Comparison of ENCODE assay signal across 8 cellular contexts in genomic region chr10:104109908-104110662, GRCh38. TPM values are rescaled to one million over a fixed set of nuclear protein-coding genes. Genes with fewer than 3 reads are reported as not detected.
DNase-seq lines count a peak whose midpoint lies in the region; ATAC-seq and TF ChIP-seq lines count a peak whose summit lies in the region.
"Had no signal": no experiment of that assay in that cellular context is flagged by ENCODE, and none has a peak within 500 bp of the region (broad histone marks: within the 10 kb centered on the region; RNA-seq: fewer than 3 reads in every experiment).

No MANE protein-coding gene starts in this region.

- H3K9me3 Mint-ChIP-seq in immature natural killer cell = no peaks in the 10 kb centered on the region
- H3K9me3 Mint-ChIP-seq: naive thymus-derived CD8-positive, alpha-beta T cell had no signal

- no peak overlapping the region for H3K27ac Mint-ChIP-seq in immature natural killer cell
- H3K27ac Mint-ChIP-seq: naive thymus-derived CD8-positive, alpha-beta T cell had no signal

- DNase-seq in RKO (ENCODE audit: low spot score) (peak; percentile 91), mucosa of descending colon (no peak), immature natural killer cell (no peak), NCI-H2227 treated with DMSO at 0.1 percent for 48 hours (lab: John Stamatoyannopoulos, UW) (no peak), NCI-H1417 (lab: John Stamatoyannopoulos, UW) (no peak)
- DNase-seq: naive thymus-derived CD8-positive, alpha-beta T cell had no signal

- no peak overlapping the region for H3K4me3 Mint-ChIP-seq in immature natural killer cell
- H3K4me3 Mint-ChIP-seq: naive thymus-derived CD8-positive, alpha-beta T cell had no signal

- H3K4me1 Mint-ChIP-seq in immature natural killer cell = no peaks in the 10 kb centered on the region

- peaks cover 2 to 7% (median 3%) of the 10 kb centered on the region in 3 donors for H3K27me3 Mint-ChIP-seq in immature natural killer cell (ENCODE audit: low read depth in 3 of 3)

- H3K36me3 ChIP-seq in mucosa of descending colon (ENCODE audit: low read depth) = no peaks in the 10 kb centered on the region

- no peak overlapping the region for H3K4me3 ChIP-seq in mucosa of descending colon

- ATAC-seq in GM18873 (IDR thresholded peaks at IDR 0.05; ENCODE audit: low FRiP score, unreplicated experiment) = peak; percentile 77
- peak; percentile 89 for ATAC-seq in HG02763 (IDR thresholded peaks at IDR 0.05; ENCODE audit: unreplicated experiment)
- ATAC-seq in mucosa of descending colon = peak; percentile 74
- ATAC-seq: naive thymus-derived CD8-positive, alpha-beta T cell had no signal

- no peaks in the 10 kb centered on the region for H3K36me3 Mint-ChIP-seq in immature natural killer cell
- H3K36me3 Mint-ChIP-seq: naive thymus-derived CD8-positive, alpha-beta T cell had no signal

- intact Hi-C loops in mucosa of descending colon (cut with DNase I, micrococcal nuclease) = no loop called here

- H3K4me1 ChIP-seq in mucosa of descending colon (ENCODE audit: low read depth) = no peaks in the 10 kb centered on the region

- no peak for TF ChIP-seq CTCF in mucosa of descending colon (IDR thresholded peaks at IDR 0.05)

- H3K9me3 ChIP-seq in mucosa of descending colon = no peaks in the 10 kb centered on the region

RNA-seq across cellular contexts. Expression of gene SFR1, which starts 11.9 kb away (rescaled TPM):
- 1 to 10 TPM; 5.7 to 8.6 (median 5.8) TPM for total RNA-seq in mucosa of descending colon
- polyA plus RNA-seq in immature natural killer cell = 10 to 100 TPM; 15.7 to 19.0 (median 16.7) TPM

RNA-seq across cellular contexts. Expression of gene COL17A1, which starts 24.4 kb away (rescaled TPM):
- total RNA-seq in mucosa of descending colon = 100 to 1,000 TPM in 2 of 3 donors, 10 to 100 TPM in 1; 95.1 to 284 (median 119) TPM
- polyA plus RNA-seq in immature natural killer cell = not detected
- total RNA-seq: naive thymus-derived CD8-positive, alpha-beta T cell had no signal
- polyA plus RNA-seq: naive thymus-derived CD8-positive, alpha-beta T cell had no signal
